9 cellular contexts compared by ENCODE assay signal in the genomic region with DNA sequence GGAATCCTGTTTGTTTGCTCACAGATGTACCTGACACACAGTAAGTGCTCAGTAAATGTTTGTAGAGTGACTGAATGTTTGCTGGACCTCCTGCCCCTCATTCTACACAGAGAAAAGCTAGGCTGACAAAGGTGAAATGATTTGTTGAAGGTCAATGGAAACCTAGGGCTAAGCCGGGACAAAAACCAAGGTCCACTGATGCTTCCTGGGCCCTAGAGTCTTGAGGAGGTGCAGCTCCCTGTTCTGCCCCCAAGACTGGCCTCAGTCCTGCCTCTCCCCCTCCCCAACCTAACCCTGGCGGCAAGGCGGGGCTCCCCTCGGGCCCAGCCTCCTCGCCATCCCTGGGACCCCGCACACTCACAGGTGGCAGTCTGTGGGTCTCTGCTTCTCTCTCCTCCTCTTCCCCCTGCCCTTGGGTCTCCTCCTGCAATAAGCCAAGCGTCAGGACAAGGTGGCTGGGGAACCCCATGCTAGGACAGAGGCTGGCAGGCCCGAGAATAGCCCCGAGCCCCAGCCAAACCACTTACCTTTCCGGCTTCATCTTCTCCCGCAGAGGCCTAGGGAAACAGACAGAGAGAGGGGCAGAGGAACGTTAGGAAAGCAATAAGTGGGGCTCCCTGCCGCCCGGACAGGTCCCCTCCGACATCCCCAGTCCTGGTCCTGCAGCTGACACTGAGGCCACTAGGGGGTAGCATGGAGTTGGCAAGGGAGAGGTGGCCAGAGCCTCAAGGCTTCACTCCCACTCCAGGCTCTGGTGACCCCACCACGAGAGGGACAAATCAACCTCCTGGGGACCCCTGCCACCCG. TPM values are rescaled to one million over a fixed set of nuclear protein-coding genes. Genes with fewer than 3 reads are reported as not detected.
DNase-seq lines count a peak whose midpoint lies in the region; ATAC-seq and TF ChIP-seq lines count a peak whose summit lies in the region.
"Had no signal": no experiment of that assay in that cellular context is flagged by ENCODE, and none has a peak within 500 bp of the region (broad histone marks: within the 10 kb centered on the region; RNA-seq: fewer than 3 reads in every experiment).

No MANE protein-coding gene starts in this region.

- TF ChIP-seq CTCF in SU-DHL-6 (IDR thresholded peaks at IDR 0.05; ENCODE audit: insufficient read depth, low read length, poor library complexity, severe bottlenecking) (peak; percentile 82), cardiac muscle cell (IDR thresholded peaks at IDR 0.05; ENCODE audit: low read depth, low read length) (peak; percentile 95), psoas muscle (IDR thresholded peaks at IDR 0.05) (peak; percentile 89)

- H3K27ac Mint-ChIP-seq in activated naive CD4-positive, alpha-beta T cell treated with anti-CD3 and anti-CD28 coated beads, Interleukin-2, amount 50 U/mL, for 72 hours, result peak overlapping the region; percentile 78 to 87

- H2AFZ ChIP-seq in SU-DHL-6 (ENCODE audit: low read depth, low read length, severe bottlenecking), result peak overlapping the region; percentile 26

- no peaks in the 10 kb centered on the region for H3K9me2 ChIP-seq in SU-DHL-6 (replicated peaks; ENCODE audit: insufficient read depth, low read length)

- intact Hi-C loops in psoas muscle (cut with DNase I), result loop anchor here (5.0 to 10.0 kb wide), 3 partner anchors 56 to 139 kb away; a partner anchor contains a TSS
- intact Hi-C loops in aorta (cut with DNase I), result loop anchor here (2.0 to 10.0 kb wide), 4 partner anchors 34 to 143 kb away; a partner anchor contains a TSS

- H3K9me3 ChIP-seq in MG63 (no peaks in the 10 kb centered on the region), SU-DHL-6 (ENCODE audit: insufficient read depth, low read length) (no peaks in the 10 kb centered on the region), cardiac muscle cell (ENCODE audit: low read depth) (no peaks in the 10 kb centered on the region), psoas muscle (no peaks in the 10 kb centered on the region), aorta (ENCODE audit: control insufficient read depth, low read length) (no peaks in the 10 kb centered on the region)

- no peak overlapping the region for H3K9ac ChIP-seq in SU-DHL-6 (ENCODE audit: low read length)

- H3K27me3 ChIP-seq in MG63 (no peaks in the 10 kb centered on the region), SU-DHL-6 (ENCODE audit: low read length) (no peaks in the 10 kb centered on the region), cardiac muscle cell (no peaks in the 10 kb centered on the region), psoas muscle (ENCODE audit: insufficient read depth in 3 of 3, low read length in 2 of 3) (no peaks in the 10 kb centered on the region), aorta (ENCODE audit: control insufficient read depth in 1 of 2, insufficient read depth in 2 of 2, low read length in 1 of 2) (no peaks in the 10 kb centered on the region)

- H3K4me3 ChIP-seq in MG63, result no peak overlapping the region
- no peak overlapping the region for H3K4me3 ChIP-seq in SU-DHL-6 (ENCODE audit: insufficient read depth, low read length, poor library complexity, severe bottlenecking)
- no peak overlapping the region for H3K4me3 ChIP-seq in cardiac muscle cell
- H3K4me3 ChIP-seq in psoas muscle, result no peak overlapping the region
- H3K4me3 ChIP-seq in aorta (ENCODE audit: low read length in 2 of 2), result no peak overlapping the region
- H3K4me3 ChIP-seq: skin epidermis had no signal

- peaks cover 14% of the 10 kb centered on the region for H3K4me1 ChIP-seq in cardiac muscle cell (ENCODE audit: low read depth)
- H3K4me1 ChIP-seq in psoas muscle, result peaks cover 15% of the 10 kb centered on the region
- H3K4me1 ChIP-seq in aorta (ENCODE audit: control insufficient read depth in 1 of 2, insufficient read depth in 2 of 2, low read length in 2 of 2), result no peaks in the 10 kb centered on the region

- H3K36me3 ChIP-seq in MG63, result peaks cover 3% of the 10 kb centered on the region; the same call in 1 of the 2 replicates
- no peaks in the 10 kb centered on the region for H3K36me3 ChIP-seq in SU-DHL-6 (ENCODE audit: low read length)
- no peaks in the 10 kb centered on the region for H3K36me3 ChIP-seq in cardiac muscle cell
- H3K36me3 ChIP-seq in psoas muscle (ENCODE audit: insufficient read depth in 1 of 2, low read depth in 1 of 2), result no peaks in the 10 kb centered on the region
- no peaks in the 10 kb centered on the region for H3K36me3 ChIP-seq in aorta (ENCODE audit: control insufficient read depth in 1 of 2, insufficient read depth in 2 of 2, low read length in 1 of 2)

- DNase-seq in DMS 273 (lab: John Stamatoyannopoulos, UW; ENCODE audit: unreplicated experiment) (peak; percentile 89), DMS 273 treated with DMSO at 0.1 percent for 48 hours (lab: John Stamatoyannopoulos, UW) (no peak), MG63 (peak; percentile 33), cardiac muscle cell (ENCODE audit: low read depth in 1 of 2, low spot score in 1 of 2) (peak; percentile 77 to 82), psoas muscle (peak; percentile 78 to 85), aorta (peak; percentile 85 to 92)
- peak; percentile 79 to 88 for DNase-seq in activated naive CD4-positive, alpha-beta T cell treated with anti-CD3 and anti-CD28 coated beads, Interleukin-2, amount 50 U/mL, for 72 hours (ENCODE audit: low spot score in 2 of 2)

- H3K4me2 ChIP-seq in SU-DHL-6 (ENCODE audit: low read depth, low read length, poor library complexity, severe bottlenecking), result peak overlapping the region; percentile 4

- H3K79me2 ChIP-seq in SU-DHL-6 (ENCODE audit: insufficient read depth, low read length), result no peaks in the 10 kb centered on the region

- peaks cover 6% of the 10 kb centered on the region; the same call in 1 of the 2 replicates for H3F3A ChIP-seq in SU-DHL-6 (ENCODE audit: insufficient read depth)

- 43 to 48% (median 43%) methylated on average over 17 of the region's 17 CpGs for WGBS in psoas muscle, 3 donors
- WGBS in aorta, 2 donors, result 38 to 41% methylated on average over 14 to 17 of the region's 17 CpGs

- no peaks in the 10 kb centered on the region for H4K20me1 ChIP-seq in SU-DHL-6 (ENCODE audit: low read depth, low read length)

- H3K27ac ChIP-seq in SU-DHL-6 (ENCODE audit: low read depth, low read length) (no peak overlapping the region), cardiac muscle cell (no peak overlapping the region), psoas muscle (no peak overlapping the region), aorta (ENCODE audit: low read depth in 1 of 2, low read length in 2 of 2) (peak overlapping the region in 1 of 2 donors; percentile 19)

- H3K36me3 Mint-ChIP-seq in activated naive CD4-positive, alpha-beta T cell treated with anti-CD3 and anti-CD28 coated beads, Interleukin-2, amount 50 U/mL, for 72 hours, result peaks cover 0 to 4% of the 10 kb centered on the region in 2 donors

- H3K9me3 Mint-ChIP-seq in activated naive CD4-positive, alpha-beta T cell treated with anti-CD3 and anti-CD28 coated beads, Interleukin-2, amount 50 U/mL, for 72 hours, result no peaks in the 10 kb centered on the region

- peak; percentile 61 to 81 for ATAC-seq in activated naive CD4-positive, alpha-beta T cell treated with anti-CD3 and anti-CD28 coated beads, Interleukin-2, amount 50 U/mL, for 72 hours
- peak; percentile 82 to 91 (median 86) for ATAC-seq in psoas muscle
- peak; percentile 88 for ATAC-seq in aorta (ENCODE audit: low FRiP score)

RNA-seq across cellular contexts. Expression of a gene that starts 9.3 kb away (rescaled TPM):
- 49.2 and 50.6 TPM in 2 replicates for total RNA-seq in MG63 (2014; rRNA removed; shearing (Covaris generic); ENCODE audit: low replicate concordance)
- under 1 TPM in 1 of 2 donors, not detected in 1; 0.46 TPM for total RNA-seq in activated naive CD4-positive, alpha-beta T cell treated with anti-CD3 and anti-CD28 coated beads, Interleukin-2, amount 50 U/mL, for 72 hours
- total RNA-seq in cardiac muscle cell (14.2 and 18.1 TPM in 2 replicates), psoas muscle (1 to 10 TPM; 4.1 to 9.8 (median 8.1) TPM), aorta (10 to 100 TPM; 29.1 to 33.7 TPM)
- polyA plus RNA-seq in cardiac muscle cell (23.5 and 24.6 TPM in 2 replicates), psoas muscle (1 to 10 TPM; 2.5 to 9.2 (median 2.6) TPM), aorta (10 to 100 TPM in 1 of 2 donors, 1 to 10 TPM in 1; 7.6 to 16.3 TPM)

RNA-seq across cellular contexts. Expression of a gene that starts 23.0 kb away (rescaled TPM):
- 5.4 and 11.3 TPM in 2 replicates for total RNA-seq in MG63 (2014; rRNA removed; shearing (Covaris generic); ENCODE audit: low replicate concordance)
- 1 to 10 TPM; 1.1 to 4.8 TPM for total RNA-seq in activated naive CD4-positive, alpha-beta T cell treated with anti-CD3 and anti-CD28 coated beads, Interleukin-2, amount 50 U/mL, for 72 hours
- total RNA-seq in cardiac muscle cell, result 7.6 and 15.1 TPM in 2 replicates
- polyA plus RNA-seq in cardiac muscle cell, result 9.3 and 9.8 TPM in 2 replicates
- total RNA-seq in psoas muscle, result 10 to 100 TPM; 23.0 to 34.1 (median 28.1) TPM
- 10 to 100 TPM in 2 of 3 donors, 1 to 10 TPM in 1; 9.4 to 25.6 (median 11.1) TPM for polyA plus RNA-seq in psoas muscle
- total RNA-seq in aorta, result 10 to 100 TPM; 12.6 to 17.3 TPM
- 10 to 100 TPM in 1 of 2 donors, 1 to 10 TPM in 1; 3.3 to 13.8 TPM for polyA plus RNA-seq in aorta

RNA-seq across cellular contexts. Expression of a gene that starts 56.7 kb away (rescaled TPM):
- total RNA-seq in MG63 (2014; rRNA removed; shearing (Covaris generic); ENCODE audit: low replicate concordance), result 48.2 and 87.3 TPM in 2 replicates
- total RNA-seq in activated naive CD4-positive, alpha-beta T cell treated with anti-CD3 and anti-CD28 coated beads, Interleukin-2, amount 50 U/mL, for 72 hours, result 10 to 100 TPM; 40.1 to 63.7 TPM
- total RNA-seq in cardiac muscle cell, result 57.3 and 69.5 TPM in 2 replicates
- polyA plus RNA-seq in cardiac muscle cell, result 76.7 and 92.9 TPM in 2 replicates
- total RNA-seq in psoas muscle, result 10 to 100 TPM; 44.5 to 68.9 (median 54.6) TPM
- polyA plus RNA-seq in psoas muscle, result 10 to 100 TPM; 64.4 to 91.9 (median 74.8) TPM
- 10 to 100 TPM; 37.4 to 39.8 TPM for total RNA-seq in aorta
- 10 to 100 TPM in 1 of 2 donors, 1 to 10 TPM in 1; 9.5 to 34.8 TPM for polyA plus RNA-seq in aorta
